ENCODE assay signal across 1 cellular context in the genomic region with DNA sequence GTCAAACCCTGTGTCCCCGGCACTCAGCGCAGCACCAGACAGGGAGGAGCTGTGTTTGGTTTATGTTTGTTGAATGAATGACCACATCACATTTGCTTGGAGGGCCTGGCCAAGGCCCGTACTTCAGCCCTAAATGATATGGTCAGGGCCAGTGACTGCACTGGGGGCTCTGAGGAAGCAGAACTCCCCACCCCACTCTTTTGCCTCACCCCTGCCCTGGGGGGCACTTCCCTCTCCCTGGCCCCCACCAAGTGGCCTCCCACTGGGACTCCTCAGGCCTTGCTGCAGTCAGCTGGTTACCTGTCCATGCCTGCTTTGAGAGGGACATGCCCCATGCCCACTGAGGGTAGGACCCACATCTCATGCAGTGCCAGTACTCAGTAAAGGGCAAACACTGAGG.
TF ChIP-seq lines count a peak whose summit lies in the region.

No MANE protein-coding gene starts in this region.

TF ChIP-seq in HepG2, 621 proteins besides CTCF, POLR2A, EP300 and RAD21:
- no peak for TF ChIP-seq ZKSCAN8 (CRISPR knock-in tag; IDR thresholded peaks at IDR 0.05; ENCODE audit: borderline replicate concordance)
- TF ChIP-seq, protein P1, sequence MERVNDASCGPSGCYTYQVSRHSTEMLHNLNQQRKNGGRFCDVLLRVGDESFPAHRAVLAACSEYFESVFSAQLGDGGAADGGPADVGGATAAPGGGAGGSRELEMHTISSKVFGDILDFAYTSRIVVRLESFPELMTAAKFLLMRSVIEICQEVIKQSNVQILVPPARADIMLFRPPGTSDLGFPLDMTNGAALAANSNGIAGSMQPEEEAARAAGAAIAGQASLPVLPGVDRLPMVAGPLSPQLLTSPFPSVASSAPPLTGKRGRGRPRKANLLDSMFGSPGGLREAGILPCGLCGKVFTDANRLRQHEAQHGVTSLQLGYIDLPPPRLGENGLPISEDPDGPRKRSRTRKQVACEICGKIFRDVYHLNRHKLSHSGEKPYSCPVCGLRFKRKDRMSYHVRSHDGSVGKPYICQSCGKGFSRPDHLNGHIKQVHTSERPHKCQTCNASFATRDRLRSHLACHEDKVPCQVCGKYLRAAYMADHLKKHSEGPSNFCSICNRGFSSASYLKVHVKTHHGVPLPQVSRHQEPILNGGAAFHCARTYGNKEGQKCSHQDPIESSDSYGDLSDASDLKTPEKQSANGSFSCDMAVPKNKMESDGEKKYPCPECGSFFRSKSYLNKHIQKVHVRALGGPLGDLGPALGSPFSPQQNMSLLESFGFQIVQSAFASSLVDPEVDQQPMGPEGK (CRISPR knock-in tag; IDR thresholded peaks at IDR 0.05): 0 out of 2 replicates have a peak, but pooled peaks have one; percentile 13
